ENCODE assay signal across 9 cellular contexts in the genomic region with DNA sequence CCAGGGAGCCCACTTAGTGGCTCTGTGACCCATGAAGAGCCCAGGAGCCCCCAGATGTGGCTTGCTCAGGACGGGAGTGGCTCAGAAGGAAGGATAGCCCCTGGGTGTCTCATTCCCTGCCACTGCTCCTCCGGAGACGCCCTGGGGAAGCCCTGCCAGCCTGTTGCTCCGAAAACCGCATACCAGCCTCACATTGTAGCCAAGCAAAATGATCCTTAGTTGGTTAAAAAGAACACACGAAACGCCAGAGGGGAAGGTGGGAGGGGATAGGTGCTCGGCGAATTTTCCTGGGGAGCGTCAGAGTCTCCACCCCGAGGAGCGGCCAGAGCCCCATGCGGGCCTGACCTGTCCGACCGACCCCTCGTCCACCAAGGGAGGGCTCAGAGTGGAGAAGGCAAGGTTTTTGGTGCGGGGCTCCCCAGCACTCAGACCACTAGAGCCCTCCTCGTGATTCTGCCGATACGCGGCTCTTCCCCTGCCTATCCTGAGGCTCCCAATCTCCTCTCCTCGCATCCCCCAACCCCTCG. TPM values are rescaled to one million over a fixed set of nuclear protein-coding genes. Genes with fewer than 3 reads are reported as not detected.
DNase-seq lines count a peak whose midpoint lies in the region; ATAC-seq and TF ChIP-seq lines count a peak whose summit lies in the region.
"Had no signal": no experiment of that assay in that cellular context is flagged by ENCODE, and none has a peak within 500 bp of the region (broad histone marks: within the 10 kb centered on the region; RNA-seq: fewer than 3 reads in every experiment).

No MANE protein-coding gene starts in this region.

- CTCF ChIA-PET in AG04450 (lab: Charles Lee) (interaction anchor here (1.4 kb wide), 1 partner anchor 20 kb away, joined by 5 read pairs; no protein-coding TSS in a partner anchor), Panc1 (lab: Charles Lee) (interaction anchor here (0.6 kb wide), 1 partner anchor 40 kb away, joined by 3 read pairs; no protein-coding TSS in a partner anchor)

- no peak for DNase-seq in AG04450 (ENCODE audit: low read depth, low spot score)
- no peak for DNase-seq in Panc1 (ENCODE audit: low read depth, low spot score)
- no peak for DNase-seq in esophagus muscularis mucosa (ENCODE audit: extremely low spot score)
- no peak for DNase-seq in natural killer cell treated with Interleukin-12 subunit alpha and Interleukin-12 subunit beta and Interleukin-15 and Interleukin-18, amount 100 ng/mL, for 72 hours (ENCODE audit: low spot score)
- no peak for DNase-seq in NAMALWA (ENCODE audit: low spot score)
- no peak for DNase-seq in NCI-H187 treated with DMSO at 0.1 percent for 48 hours (lab: John Stamatoyannopoulos, UW)
- no peak for DNase-seq in stimulated activated CD4-positive, alpha-beta T cell treated with anti-CD3 and anti-CD28 coated beads, Interleukin-2, amount 100 ng/mL, for 24 hours
- DNase-seq: NCI-H1048 had no signal

- TF ChIP-seq CTCF in AG04450 (IDR thresholded peaks at IDR 0.05; ENCODE audit: low read depth, low read length) (no peak), Panc1 (IDR thresholded peaks at IDR 0.05) (no peak), esophagus muscularis mucosa (IDR thresholded peaks at IDR 0.05) (no peak)

- 25% methylated on average over 16 of the region's 23 CpGs for WGBS in esophagus muscularis mucosa

- H3K4me3 Mint-ChIP-seq in natural killer cell treated with Interleukin-12 subunit alpha and Interleukin-12 subunit beta and Interleukin-15 and Interleukin-18, amount 100 ng/mL, for 72 hours = peak overlapping the region; percentile 32

- H3K27ac Mint-ChIP-seq in natural killer cell treated with Interleukin-12 subunit alpha and Interleukin-12 subunit beta and Interleukin-15 and Interleukin-18, amount 100 ng/mL, for 72 hours = no peak overlapping the region

- H3K4me1 ChIP-seq in Panc1 (ENCODE audit: control insufficient read depth, insufficient read depth, low read length) = peaks cover 8% of the 10 kb centered on the region; the same call in 1 of the 2 replicates
- peaks cover 26 to 63% (median 56%) of the 10 kb centered on the region in 4 donors for H3K4me1 ChIP-seq in esophagus muscularis mucosa

- H3K4me3 ChIP-seq in AG04450 (ENCODE audit: low read depth, low read length) = peak overlapping the region; percentile 76
- H3K4me3 ChIP-seq in Panc1 (ENCODE audit: low read depth in 2 of 2, low read length in 2 of 2) = peak overlapping the region; percentile 4 to 54; a peak in 2 of 4 replicates
- peak overlapping the region; percentile 83 to 92 (median 88) for H3K4me3 ChIP-seq in esophagus muscularis mucosa

- POLR2A ChIA-PET in AG04450 (lab: Yijun Ruan, JAX) (no interaction called here), Panc1 (lab: Charles Lee) (interaction anchor here (1.0 kb wide), 1 partner anchor 70 kb away, joined by 3 read pairs; no protein-coding TSS in a partner anchor)

- peaks cover 19 to 27% of the 10 kb centered on the region in 2 donors for H3K27me3 Mint-ChIP-seq in natural killer cell treated with Interleukin-12 subunit alpha and Interleukin-12 subunit beta and Interleukin-15 and Interleukin-18, amount 100 ng/mL, for 72 hours

- H3K36me3 ChIP-seq in Panc1 (ENCODE audit: control insufficient read depth, insufficient read depth, low read length) (no peaks in the 10 kb centered on the region), esophagus muscularis mucosa (peaks cover 11 to 23% (median 13%) of the 10 kb centered on the region in 4 donors)

- no peak for TF ChIP-seq EP300 in esophagus muscularis mucosa (IDR thresholded peaks at IDR 0.05)

- peak; percentile 22 for TF ChIP-seq POLR2A in esophagus muscularis mucosa (IDR thresholded peaks at IDR 0.05; ENCODE audit: low read depth)

- ATAC-seq in Panc1 = peak; percentile 16
- no peak for ATAC-seq in natural killer cell treated with Interleukin-12 subunit alpha and Interleukin-12 subunit beta and Interleukin-15 and Interleukin-18, amount 100 ng/mL, for 72 hours
- ATAC-seq in HG03095 (IDR thresholded peaks at IDR 0.05; ENCODE audit: unreplicated experiment) = no peak

- H3K27me3 ChIP-seq in AG04450 (ENCODE audit: control insufficient read depth, insufficient read depth, low read length) (no peaks in the 10 kb centered on the region), Panc1 (ENCODE audit: control insufficient read depth, insufficient read depth, low read length) (no peaks in the 10 kb centered on the region), esophagus muscularis mucosa (no peaks in the 10 kb centered on the region)

- BruUV-seq in Panc1 (replicated peaks; lab: Mats Ljungman, UMichigan) = no TSS peak

- no peaks in the 10 kb centered on the region for H3K9me3 ChIP-seq in AG04450 (ENCODE audit: control insufficient read depth, insufficient read depth, low read length)
- no peaks in the 10 kb centered on the region for H3K9me3 ChIP-seq in Panc1 (ENCODE audit: control insufficient read depth, insufficient read depth, low read depth, low read length)
- no peaks in the 10 kb centered on the region for H3K9me3 ChIP-seq in esophagus muscularis mucosa

- intact Hi-C loops in Panc1 (cut with micrococcal nuclease; ENCODE audit: unreplicated experiment) (no loop called here), esophagus muscularis mucosa (cut with DNase I) (no loop called here)

- in situ Hi-C loops in Panc1 (cut with HindIII; ENCODE audit: low pct_unique_long_range_greater_than_20kb, low sequenced_read_pairs) = no loop called here

- H3K27ac ChIP-seq in AG04450 (ENCODE audit: low read depth, low read length) (no peak overlapping the region), Panc1 (ENCODE audit: low read length) (no peak overlapping the region), esophagus muscularis mucosa (replicated peaks in 1 of 4) (peak overlapping the region; percentile 97 to 99 (median 98))

- H3K36me3 Mint-ChIP-seq in natural killer cell treated with Interleukin-12 subunit alpha and Interleukin-12 subunit beta and Interleukin-15 and Interleukin-18, amount 100 ng/mL, for 72 hours = no peaks in the 10 kb centered on the region

- no peaks in the 10 kb centered on the region for H3K9me3 Mint-ChIP-seq in natural killer cell treated with Interleukin-12 subunit alpha and Interleukin-12 subunit beta and Interleukin-15 and Interleukin-18, amount 100 ng/mL, for 72 hours

- peaks cover 0 to 9% of the 10 kb centered on the region in 2 donors for H3K4me1 Mint-ChIP-seq in natural killer cell treated with Interleukin-12 subunit alpha and Interleukin-12 subunit beta and Interleukin-15 and Interleukin-18, amount 100 ng/mL, for 72 hours (ENCODE audit: low read depth in 2 of 2)

RNA-seq across cellular contexts. Expression of a gene that starts 39.5 kb away (rescaled TPM):
- 10.5 and 11.5 TPM in 2 replicates for polyA plus RNA-seq in AG04450 (2011; rRNA removed)
- polyA minus RNA-seq in AG04450 (2011; rRNA and poly(A)+ RNA removed) = 15.9 and 18.9 TPM in 2 replicates
- total RNA-seq in Panc1 (2021; ENCODE audit: unreplicated experiment) (11.7 TPM), esophagus muscularis mucosa (100 to 1,000 TPM; 101 to 168 (median 122) TPM)
- 7.4 TPM for polyA plus RNA-seq in Panc1 (2012; ENCODE audit: insufficient read length)
- total RNA-seq in natural killer cell treated with Interleukin-12 subunit alpha and Interleukin-12 subunit beta and Interleukin-15 and Interleukin-18, amount 100 ng/mL, for 72 hours = 1 to 10 TPM in 1 of 2 donors, under 1 TPM in 1; 0.45 to 7.3 TPM

RNA-seq across cellular contexts. Expression of a gene that starts 48.5 kb away (rescaled TPM):
- 26.6 and 34.8 TPM in 2 replicates for polyA plus RNA-seq in AG04450 (2011; rRNA removed)
- 19.7 and 27.3 TPM in 2 replicates for polyA minus RNA-seq in AG04450 (2011; rRNA and poly(A)+ RNA removed)
- total RNA-seq in Panc1 (2021; ENCODE audit: unreplicated experiment) = 75.9 TPM
- 53.4 TPM for polyA plus RNA-seq in Panc1 (2012; ENCODE audit: insufficient read length)
- 10 to 100 TPM; 27.2 to 32.4 (median 29.4) TPM for total RNA-seq in esophagus muscularis mucosa
- total RNA-seq in natural killer cell treated with Interleukin-12 subunit alpha and Interleukin-12 subunit beta and Interleukin-15 and Interleukin-18, amount 100 ng/mL, for 72 hours = 10 to 100 TPM; 37.3 to 40.9 TPM

RNA-seq across cellular contexts. Expression of a gene that starts 58.0 kb away (rescaled TPM):
- polyA plus RNA-seq in AG04450 (2011; rRNA removed) = 0.38 and 0.61 TPM in 2 replicates
- 0.32 and 0.35 TPM in 2 replicates for polyA minus RNA-seq in AG04450 (2011; rRNA and poly(A)+ RNA removed)
- total RNA-seq in Panc1 (2021; ENCODE audit: unreplicated experiment) = not detected
- polyA plus RNA-seq in Panc1 (2012; ENCODE audit: insufficient read length) = 0.22 TPM
- 1 to 10 TPM; 1.8 to 6.9 (median 2.9) TPM for total RNA-seq in esophagus muscularis mucosa
- total RNA-seq in natural killer cell treated with Interleukin-12 subunit alpha and Interleukin-12 subunit beta and Interleukin-15 and Interleukin-18, amount 100 ng/mL, for 72 hours = not detected

Comparison
In these comparisons a context has a peak if more than half of its experiments do, and no peak if none do; other contexts are left out.
1. H3K27ac ChIP-seq: peak in esophagus muscularis mucosa (4 of 4); none in AG04450 (single experiment) and Panc1 (single experiment).
2. H3K4me3 ChIP-seq: peak in every context shown above with its lines; median percentile 88 in esophagus muscularis mucosa; 76 in AG04450; 29 in Panc1.